In the genomic region with DNA sequence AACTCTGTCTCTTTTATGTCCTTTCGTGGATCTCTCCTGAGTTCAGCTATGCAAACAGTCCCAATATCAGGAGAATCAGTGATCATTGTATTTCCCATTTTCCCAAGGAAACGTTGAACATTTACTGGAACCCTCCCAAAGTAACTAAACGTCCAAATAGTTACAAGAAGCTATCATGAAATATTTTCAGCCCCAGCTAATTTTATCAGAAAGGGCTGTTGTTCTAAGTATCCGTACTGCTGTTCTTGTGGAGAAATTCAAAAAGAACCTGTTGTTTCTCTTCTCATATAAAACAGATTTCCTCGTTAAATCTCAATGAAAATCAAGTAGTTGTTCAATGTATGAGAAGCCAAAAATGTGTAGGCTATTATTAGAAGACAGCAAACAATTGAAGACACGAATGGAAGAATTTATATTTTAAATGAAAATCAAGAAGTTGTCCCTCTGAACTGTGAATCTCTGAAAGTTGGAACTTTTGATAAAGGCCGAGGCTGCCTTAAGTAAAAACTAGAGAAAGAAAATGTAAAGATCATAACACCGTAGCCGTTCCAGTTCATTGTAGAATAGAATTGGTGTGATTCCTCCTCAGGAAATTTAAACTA, we compare ENCODE assay signal across 8 cellular contexts.
DNase-seq lines count a peak whose midpoint lies in the region; ATAC-seq and TF ChIP-seq lines count a peak whose summit lies in the region.

No MANE protein-coding gene starts in this region.

- BruUV-seq in Panc1 (replicated peaks; lab: Mats Ljungman, UMichigan): no TSS peak

- H3K36me3 ChIP-seq in Panc1 (ENCODE audit: control insufficient read depth, insufficient read depth, low read length): no peaks in the 10 kb centered on the region; the same call in none of the 2 replicates
- no peaks in the 10 kb centered on the region for H3K36me3 ChIP-seq in esophagus (ENCODE audit: control insufficient read depth in 2 of 2, insufficient read depth in 2 of 2, low read length in 1 of 2)

- CTCF ChIA-PET in Panc1 (lab: Charles Lee): interaction anchor here (1.1 kb wide), 1 partner anchor 11 kb away, joined by 6 read pairs; a partner anchor contains a TSS

- H3K4me3 ChIP-seq in Panc1 (ENCODE audit: low read depth in 2 of 2, low read length in 2 of 2): peak overlapping the region; percentile 80 to 85
- H3K4me3 ChIP-seq in esophagus (ENCODE audit: low read depth in 1 of 2, low read length in 2 of 2): peak overlapping the region in 1 of 2 donors; percentile 65

- H3K27ac ChIP-seq in Panc1 (ENCODE audit: low read length) (peak overlapping the region; percentile 97), esophagus (ENCODE audit: low read depth in 2 of 2, low read length in 1 of 2) (peak overlapping the region; percentile 96 to 98)

- peak overlapping the region; percentile 100 for H3K27ac Mint-ChIP-seq in progenitor cell of endocrine pancreas

- POLR2A ChIA-PET in Panc1 (lab: Charles Lee): interaction anchor here (0.5 to 5.4 kb wide), 6 partner anchors 8 to 172 kb away, joined by 3 to 42 read pairs (median 3); a partner anchor contains a TSS

- 6% methylated on average over 9 of the region's 9 CpGs for WGBS in esophagus, 2 donors

- intact Hi-C loops in Panc1 (cut with micrococcal nuclease; ENCODE audit: unreplicated experiment) (loop anchor here (5.0 kb wide), 1 partner anchor 38 kb away; a partner anchor contains a TSS), head of caudate nucleus (cut with DNase I) (loop anchor here (10.0 kb wide), 1 partner anchor 400 kb away; a partner anchor contains a TSS)

- no peaks in the 10 kb centered on the region for H3K9me3 ChIP-seq in Panc1 (ENCODE audit: control insufficient read depth, insufficient read depth, low read depth, low read length)
- H3K9me3 ChIP-seq in esophagus (ENCODE audit: control insufficient read depth in 2 of 2, insufficient read depth in 1 of 2, low read depth in 1 of 2, low read length in 1 of 2): peaks cover 0 to 2% of the 10 kb centered on the region in 2 donors

- peak overlapping the region; percentile 98 for H3K4me3 Mint-ChIP-seq in progenitor cell of endocrine pancreas (ENCODE audit: low read depth)

- no peaks in the 10 kb centered on the region for H3K27me3 ChIP-seq in Panc1 (ENCODE audit: control insufficient read depth, insufficient read depth, low read length)
- H3K27me3 ChIP-seq in esophagus (ENCODE audit: control insufficient read depth in 1 of 2, insufficient read depth in 2 of 2, low read length in 2 of 2): no peaks in the 10 kb centered on the region

- H3K36me3 Mint-ChIP-seq in progenitor cell of endocrine pancreas (ENCODE audit: insufficient read depth): no peaks in the 10 kb centered on the region

- in situ Hi-C loops in Panc1 (cut with HindIII; ENCODE audit: low pct_unique_long_range_greater_than_20kb, low sequenced_read_pairs): no loop called here

- no peaks in the 10 kb centered on the region for H3K27me3 Mint-ChIP-seq in progenitor cell of endocrine pancreas

- peak; percentile 46 for DNase-seq in DMS53 treated with DMSO at 0.1 percent for 48 hours (lab: John Stamatoyannopoulos, UW; ENCODE audit: unreplicated experiment)
- no peak for DNase-seq in Panc1 (ENCODE audit: low read depth, low spot score)
- no peak for DNase-seq in progenitor cell of endocrine pancreas (ENCODE audit: low spot score, unreplicated experiment)
- no peak for DNase-seq in head of caudate nucleus
- no peak for DNase-seq in AML-193 (lab: John Stamatoyannopoulos, UW)
- no peak for DNase-seq in activated CD8-positive, alpha-beta memory T cell treated with anti-CD3 and anti-CD28 coated beads, Interleukin-2, amount 50 U/mL, for 48 hours

- H3K4me1 ChIP-seq in Panc1 (ENCODE audit: control insufficient read depth, insufficient read depth, low read length) (peaks cover 23% of the 10 kb centered on the region), esophagus (ENCODE audit: control insufficient read depth in 2 of 2, insufficient read depth in 2 of 2, low read length in 1 of 2) (no peaks in the 10 kb centered on the region)

- no peaks in the 10 kb centered on the region for H3K9me3 Mint-ChIP-seq in progenitor cell of endocrine pancreas (ENCODE audit: low read depth)

- TF ChIP-seq CTCF in Panc1 (IDR thresholded peaks at IDR 0.05): no peak
- TF ChIP-seq CTCF in progenitor cell of endocrine pancreas (IDR thresholded peaks at IDR 0.05; ENCODE audit: unreplicated experiment): no peak

- no peak for ATAC-seq in Panc1
- ATAC-seq in HG03175 (IDR thresholded peaks at IDR 0.05; ENCODE audit: unreplicated experiment): no peak

- peaks cover 20% of the 10 kb centered on the region for H3K4me1 Mint-ChIP-seq in progenitor cell of endocrine pancreas (ENCODE audit: low read depth)
